10 cellular contexts compared by ENCODE assay signal in genomic region chr2:118224888-118225264, GRCh38.
A peak's percentile ranks its signal among the peaks of the same experiment; 100 is the strongest.
DNase-seq lines count a peak whose midpoint lies in the region; ATAC-seq and TF ChIP-seq lines count a peak whose summit lies in the region.
"Had no signal": no experiment of that assay in that cellular context is flagged by ENCODE, and none has a peak within 500 bp of the region (broad histone marks: within the 10 kb centered on the region; RNA-seq: fewer than 3 reads in every experiment).

No MANE protein-coding gene starts in this region.

- in situ Hi-C loops in GM23248 (cut with MboI), result no loop called here

- H3K27ac Mint-ChIP-seq in activated naive CD8-positive, alpha-beta T cell, result peak overlapping the region; percentile 34
- peak overlapping the region; percentile 72 to 98 (median 96) for H3K27ac Mint-ChIP-seq in naive B cell

- no peaks in the 10 kb centered on the region for H3K9me3 Mint-ChIP-seq in activated naive CD8-positive, alpha-beta T cell (ENCODE audit: low read depth)
- no peaks in the 10 kb centered on the region for H3K9me3 Mint-ChIP-seq in naive B cell

- H3K36me3 Mint-ChIP-seq in activated naive CD8-positive, alpha-beta T cell, result no peaks in the 10 kb centered on the region
- H3K36me3 Mint-ChIP-seq in naive B cell, result no peaks in the 10 kb centered on the region

- peak overlapping the region; percentile 96 for H2AFZ ChIP-seq in GM23248

- H3K9me3 ChIP-seq in GM23248 (ENCODE audit: low read depth), result no peaks in the 10 kb centered on the region

- H3K27me3 ChIP-seq in GM23248 (replicated peaks; ENCODE audit: insufficient read depth), result no peaks in the 10 kb centered on the region

- H3K4me1 ChIP-seq in GM23248 (ENCODE audit: insufficient read depth), result peaks cover 21% of the 10 kb centered on the region

- WGBS in GM23248 (ENCODE audit: low coverage in 1 of 2, low lambda C conversion rate in 2 of 2, missing lambda C conversion rate in 2 of 2), 2 experiments, result 89 to 97% methylated on average over 15 of the region's 15 CpGs

- no peaks in the 10 kb centered on the region for H3K36me3 ChIP-seq in GM23248 (ENCODE audit: low read depth)

- peak overlapping the region; percentile 89 for H3K9ac ChIP-seq in GM23248

- DNase-seq in CD1c-positive myeloid dendritic cell (ENCODE audit: extremely low spot score) (peak; percentile 11), GM23248 (no peak), naive B cell (peak; percentile 61), erythroblast (lab: John Stamatoyannopoulos, UW) (no peak), A172 (ENCODE audit: low spot score) (no peak)
- no peak for DNase-seq in stimulated activated CD4-positive, alpha-beta T cell treated with anti-CD3 and anti-CD28 coated beads, Interleukin-12 subunit alpha, Interleukin-12 subunit beta, amount 100 ng/mL, for 4 hours
- DNase-seq: DMS153, NCI-H2227 treated with DMSO at 0.1 percent for 48 hours had no signal

- H3F3A ChIP-seq in GM23248 (ENCODE audit: insufficient read depth), result no peaks in the 10 kb centered on the region

- peaks cover 44% of the 10 kb centered on the region for H3K27me3 Mint-ChIP-seq in activated naive CD8-positive, alpha-beta T cell
- H3K27me3 Mint-ChIP-seq in naive B cell, result peaks cover 44 to 84% (median 82%) of the 10 kb centered on the region in 3 donors

- peak overlapping the region; percentile 99 for H3K4me2 ChIP-seq in GM23248 (ENCODE audit: unreplicated experiment)

- H3K4me3 ChIP-seq in GM23248, result peak overlapping the region; percentile 78

- no peaks in the 10 kb centered on the region for H3K79me2 ChIP-seq in GM23248 (ENCODE audit: insufficient read depth)

- no peak overlapping the region for H3K27ac ChIP-seq in GM23248

- H4K20me1 ChIP-seq in GM23248 (ENCODE audit: insufficient read depth), result no peaks in the 10 kb centered on the region

- H3K4me1 Mint-ChIP-seq in activated naive CD8-positive, alpha-beta T cell (ENCODE audit: low read depth), result peaks cover 23% of the 10 kb centered on the region
- peaks cover 10 to 31% (median 21%) of the 10 kb centered on the region in 3 donors for H3K4me1 Mint-ChIP-seq in naive B cell

- peak; percentile 75 to 79 for ATAC-seq in naive B cell (ENCODE audit: low read depth in 2 of 2)
- ATAC-seq in GM21619 (IDR thresholded peaks at IDR 0.05; ENCODE audit: unreplicated experiment), result no peak

- H3K4me3 Mint-ChIP-seq in activated naive CD8-positive, alpha-beta T cell, result peak overlapping the region; percentile 82
- H3K4me3 Mint-ChIP-seq in naive B cell, result peak overlapping the region; percentile 90 to 98 (median 96)

- H3K9me2 ChIP-seq in GM23248 (ENCODE audit: insufficient read depth), result no peaks in the 10 kb centered on the region

- no peak for TF ChIP-seq POLR2A in erythroblast (IDR thresholded peaks at IDR 0.05; ENCODE audit: low read length)

Comparison
In these comparisons a context has a peak if more than half of its experiments do, and no peak if none do; other contexts are left out.
1. DNase-seq: peak in CD1c-positive myeloid dendritic cell (single experiment) and naive B cell (single experiment); none in GM23248 (single experiment), stimulated activated CD4-positive, alpha-beta T cell treated with anti-CD3 and anti-CD28 coated beads, Interleukin-12 subunit alpha, Interleukin-12 subunit beta, amount 100 ng/mL, for 4 hours (single experiment), erythroblast (0 of 2) and A172 (single experiment).